In genomic region chr13:69820180-69820579, GRCh38 we compare ENCODE assay signal across 23 cellular contexts.
DNase-seq lines count a peak whose midpoint lies in the region; ATAC-seq, FAIRE-seq and TF ChIP-seq lines count a peak whose summit lies in the region.
"Had no signal": no experiment of that assay in that cellular context is flagged by ENCODE, and none has a peak within 500 bp of the region (broad histone marks: within the 10 kb centered on the region; RNA-seq: fewer than 3 reads in every experiment).

No MANE protein-coding gene starts in this region.

- no peak overlapping the region for H3K4me3 Mint-ChIP-seq in endodermal cell
- H3K4me3 Mint-ChIP-seq: B cell; CD4-positive, CD25-positive, alpha-beta regulatory T cell; CD8-positive, alpha-beta memory T cell; HFFc6 had no signal

- H4K20me1 ChIP-seq in K562 (replicated peaks; ENCODE audit: control insufficient read depth, insufficient read depth, low read length), result no peaks in the 10 kb centered on the region

- H3K27me3 Mint-ChIP-seq in endodermal cell (ENCODE audit: insufficient read depth), result no peaks in the 10 kb centered on the region
- H3K27me3 Mint-ChIP-seq: B cell; CD4-positive, CD25-positive, alpha-beta regulatory T cell; CD8-positive, alpha-beta memory T cell had no signal

- ATAC-seq in K562, result no peak
- ATAC-seq: GM12878 had no signal

- WGBS in K562 (ENCODE audit: insufficient coverage, low coverage, missing lambda C conversion rate), result 0% methylated on average over 6 of the region's 6 CpGs
- WGBS in endodermal cell (ENCODE audit: insufficient coverage in 1 of 2, insufficient read length in 1 of 2), 2 experiments, result 91 to 96% methylated on average over 3 to 6 of the region's 6 CpGs

- H3K9ac ChIP-seq in K562 (ENCODE audit: insufficient read depth in 1 of 2, low read depth in 2 of 2, low read length in 2 of 2), result no peak overlapping the region
- H3K9ac ChIP-seq in endodermal cell (ENCODE audit: extremely low read depth, low read length, poor library complexity, severe bottlenecking), result no peak overlapping the region
- H3K9ac ChIP-seq: GM23248 had no signal

- in situ Hi-C loops in K562 (cut with MboI), result no loop called here

- POLR2A ChIA-PET in HEK293 (lab: Yijun Ruan, JAX) (no interaction called here), K562 (lab: Yijun Ruan, JAX) (no interaction called here)

- H3K4me2 ChIP-seq in K562 (ENCODE audit: insufficient read depth, low read length), result no peak overlapping the region

- no TSS peak for BruUV-seq in K562 (replicated peaks; lab: Mats Ljungman, UMichigan)

- TF ChIP-seq EP300 in K562 (IDR thresholded peaks at IDR 0.05; ENCODE audit: low read length), result no peak

- no peak overlapping the region for H3K4me3 ChIP-seq in HEK293 (ENCODE audit: low read depth, low read length)
- no peak overlapping the region for H3K4me3 ChIP-seq in K562
- no peak overlapping the region for H3K4me3 ChIP-seq in endodermal cell (ENCODE audit: low read length)
- H3K4me3 ChIP-seq: GM12878, GM23248, HAP-1 had no signal

- intact Hi-C loops in K562 (cut with micrococcal nuclease), result no loop called here
- intact Hi-C loops in posterior vena cava (cut with DNase I), result no loop called here

- H3K9me3 ChIP-seq in HEK293 (ENCODE audit: control insufficient read depth, insufficient read depth, low read depth, low read length) (no peaks in the 10 kb centered on the region), K562 (replicated peaks; ENCODE audit: control insufficient read depth, insufficient read depth, low read depth, low read length) (no peaks in the 10 kb centered on the region), endodermal cell (ENCODE audit: control insufficient read depth, low read length) (peaks cover 2% of the 10 kb centered on the region)
- H3K9me3 ChIP-seq: HAP-1 had no signal

- H3K36me3 ChIP-seq in HEK293 (ENCODE audit: control insufficient read depth in 2 of 2, insufficient read depth in 1 of 2, low read length in 2 of 2) (no peaks in the 10 kb centered on the region), K562 (ENCODE audit: control insufficient read depth, insufficient read depth, low read length) (no peaks in the 10 kb centered on the region), endodermal cell (ENCODE audit: control insufficient read depth, insufficient read depth, low read length) (no peaks in the 10 kb centered on the region)
- H3K36me3 ChIP-seq: HAP-1 had no signal

- H3K36me3 Mint-ChIP-seq in endodermal cell (ENCODE audit: low read depth), result no peaks in the 10 kb centered on the region
- H3K36me3 Mint-ChIP-seq: CD4-positive, CD25-positive, alpha-beta regulatory T cell; CD8-positive, alpha-beta memory T cell had no signal

- TF ChIP-seq CTCF in HEK293 (tag by site-specific recombination; IDR thresholded peaks at IDR 0.05) (no peak), K562 (IDR thresholded peaks at IDR 0.05 in 2 of 3, conservative IDR thresholded peaks at IDR 0.05 in 1 of 3; ENCODE audit: insufficient read depth in 2 of 3, low read depth in 1 of 3, low read length in 3 of 3) (no peak), endodermal cell (conservative IDR thresholded peaks at IDR 0.05) (no peak)

- CTCF ChIA-PET in HEK293 (lab: Yijun Ruan, JAX), result no interaction called here
- CTCF ChIA-PET in K562 (lab: Yijun Ruan, JAX; ENCODE audit: low intra/inter-chr PET ratio), result no interaction called here

- no peaks in the 10 kb centered on the region for H3K79me2 ChIP-seq in K562 (ENCODE audit: control insufficient read depth, insufficient read depth, low read length)

- no peak overlapping the region for H3K27ac ChIP-seq in HEK293 (ENCODE audit: extremely low read depth, low read depth, low read length)
- H3K27ac ChIP-seq in K562 (ENCODE audit: extremely low read depth, low read depth, low read length), result no peak overlapping the region
- no peak overlapping the region for H3K27ac ChIP-seq in endodermal cell (ENCODE audit: low read depth, low read length)
- H3K27ac ChIP-seq: GM23248 had no signal

- H3K4me1 Mint-ChIP-seq in endodermal cell, result no peaks in the 10 kb centered on the region
- H3K4me1 Mint-ChIP-seq: B cell; CD4-positive, CD25-positive, alpha-beta regulatory T cell; CD8-positive, alpha-beta memory T cell had no signal

- H2AFZ ChIP-seq in K562 (ENCODE audit: low read depth, low read length), result no peak overlapping the region
- H2AFZ ChIP-seq: GM23248 had no signal

- DNase-seq in NCI-H146 (lab: John Stamatoyannopoulos, UW) (peak; percentile 74), SK-N-DZ (ENCODE audit: low spot score) (peak; percentile 97), K562 (ENCODE audit: extremely low read depth in 1 of 4, low spot score in 3 of 4) (no peak), endodermal cell (no peak), NCI-H187 treated with DMSO at 0.1 percent for 48 hours (lab: John Stamatoyannopoulos, UW) (no peak), posterior vena cava (ENCODE audit: low spot score) (no peak)
- DNase-seq: C1 segment of cervical spinal cord; CD4-positive, CD25-positive, alpha-beta regulatory T cell; CD8-positive, alpha-beta memory T cell; COR-L47; DMS 273 treated with DMSO at 0.1 percent for 48 hours; DMS53; DND-41; EL; GM23248; HFFc6; IMR-90 had no signal

- no peak for FAIRE-seq in K562 (lab: Jason Lieb, UNC)
- FAIRE-seq: GM12878, GM19239, HTR-8/SVneo had no signal

- H3K9me3 Mint-ChIP-seq in endodermal cell, result peaks cover 3% of the 10 kb centered on the region

- H3K4me1 ChIP-seq in HEK293 (ENCODE audit: control insufficient read depth, insufficient read depth, low read length) (no peaks in the 10 kb centered on the region), K562 (replicated peaks in 1 of 2; ENCODE audit: control insufficient read depth in 2 of 2, insufficient read depth in 2 of 2, low read length in 2 of 2) (no peaks in the 10 kb centered on the region), endodermal cell (ENCODE audit: control insufficient read depth, insufficient read depth, low read length) (no peaks in the 10 kb centered on the region)
- H3K4me1 ChIP-seq: HAP-1 had no signal

- no peak for TF ChIP-seq POLR2A in K562 (conservative IDR thresholded peaks at IDR 0.05)

- H3K27me3 ChIP-seq in K562 (ENCODE audit: control insufficient read depth in 2 of 2, insufficient read depth in 2 of 2, low read length in 2 of 2), result no peaks in the 10 kb centered on the region
- no peaks in the 10 kb centered on the region for H3K27me3 ChIP-seq in endodermal cell (ENCODE audit: control insufficient read depth, insufficient read depth, low read length, poor library complexity, severe bottlenecking)

- no peaks in the 10 kb centered on the region for H3K9me1 ChIP-seq in K562 (ENCODE audit: control insufficient read depth, insufficient read depth, low read length)

- H3K27ac Mint-ChIP-seq in endodermal cell, result no peak overlapping the region
- H3K27ac Mint-ChIP-seq: B cell; CD4-positive, CD25-positive, alpha-beta regulatory T cell; CD8-positive, alpha-beta memory T cell; HFFc6 had no signal

- no peak for TF ChIP-seq RAD21 in K562 (CRISPR knock-in tag; conservative IDR thresholded peaks at IDR 0.05 in 1 of 2, IDR thresholded peaks at IDR 0.05 in 1 of 2)

TF ChIP-seq in HEK293, 187 proteins besides CTCF, POLR2A, EP300 and RAD21:
- TF ChIP-seq MYNN (tag by site-specific recombination; IDR thresholded peaks at IDR 0.05; ENCODE audit: borderline replicate concordance) (no peak), FEZF1 (tag by site-specific recombination; IDR thresholded peaks at IDR 0.05) (peak; percentile 82), OVOL3 (tag by site-specific recombination; IDR thresholded peaks at IDR 0.05) (0 out of 2 replicates have a peak, but pooled peaks have one; percentile 47), TRIM28 (IDR thresholded peaks at IDR 0.05; ENCODE audit: borderline replicate concordance, low read length) (peak; percentile 23; the same call in 1 of the 2 replicates), HOXD13 (CRISPR knock-in tag; IDR thresholded peaks at IDR 0.05; ENCODE audit: borderline replicate concordance) (no peak), KLF10 (tag by site-specific recombination; IDR thresholded peaks at IDR 0.05) (no peak), ZNF677 (tag by site-specific recombination; IDR thresholded peaks at IDR 0.05) (no peak), ZNF837 (tag by site-specific recombination; IDR thresholded peaks at IDR 0.05) (no peak), SCRT1 (tag by site-specific recombination; IDR thresholded peaks at IDR 0.05; ENCODE audit: borderline replicate concordance) (no peak), ZNF843 (tag by site-specific recombination; IDR thresholded peaks at IDR 0.05) (0 out of 2 replicates have a peak, but pooled peaks have one; percentile 48), ZFP37 (tag by site-specific recombination; IDR thresholded peaks at IDR 0.05) (no peak), ZXDB (tag by site-specific recombination; IDR thresholded peaks at IDR 0.05) (peak; percentile 61), ZNF658 (tag by site-specific recombination; IDR thresholded peaks at IDR 0.05) (no peak), TCF7L2 (IDR thresholded peaks at IDR 0.05; ENCODE audit: borderline replicate concordance, low read depth, low read length) (peak; percentile 96), OSR2 (tag by site-specific recombination; IDR thresholded peaks at IDR 0.05) (peak; percentile 59)

TF ChIP-seq in K562, 482 proteins besides CTCF, POLR2A, EP300 and RAD21 (continues in another document):
- no peak for TF ChIP-seq POLR2B (IDR thresholded peaks at IDR 0.05; ENCODE audit: low read depth, partially characterized antibody)
- TF ChIP-seq NFE2L1 (tag; IDR thresholded peaks at IDR 0.05; ENCODE audit: borderline replicate concordance, low read depth), result no peak
- no peak for TF ChIP-seq ZNF239 (CRISPR knock-in tag; IDR thresholded peaks at IDR 0.05)
- TF ChIP-seq MEIS2 (IDR thresholded peaks at IDR 0.05; ENCODE audit: partially characterized antibody), result peak; percentile 50
- TF ChIP-seq BCL6 (CRISPR knock-in tag; IDR thresholded peaks at IDR 0.05), result no peak
- no peak for TF ChIP-seq TAF9B (IDR thresholded peaks at IDR 0.05; ENCODE audit: partially characterized antibody)
- TF ChIP-seq MED1 (CRISPR knock-in tag; IDR thresholded peaks at IDR 0.05; ENCODE audit: borderline replicate concordance), result no peak
- TF ChIP-seq MAFK (IDR thresholded peaks at IDR 0.05; ENCODE audit: low read length), result no peak

Comparison
In these comparisons a context has a peak if more than half of its experiments do, and no peak if none do; other contexts are left out.
1. DNase-seq: peak in NCI-H146 (single experiment) and SK-N-DZ (single experiment); none in K562 (0 of 4), endodermal cell (single experiment), NCI-H187 treated with DMSO at 0.1 percent for 48 hours (single experiment) and posterior vena cava (single experiment).
2. Of the 44 proteins assayed by ChIP-seq in both K562 and HEK293: peak only in K562: none; only in HEK293: TCF7L2 and TRIM28; in both: none; in neither: 42.